In the genomic region with DNA sequence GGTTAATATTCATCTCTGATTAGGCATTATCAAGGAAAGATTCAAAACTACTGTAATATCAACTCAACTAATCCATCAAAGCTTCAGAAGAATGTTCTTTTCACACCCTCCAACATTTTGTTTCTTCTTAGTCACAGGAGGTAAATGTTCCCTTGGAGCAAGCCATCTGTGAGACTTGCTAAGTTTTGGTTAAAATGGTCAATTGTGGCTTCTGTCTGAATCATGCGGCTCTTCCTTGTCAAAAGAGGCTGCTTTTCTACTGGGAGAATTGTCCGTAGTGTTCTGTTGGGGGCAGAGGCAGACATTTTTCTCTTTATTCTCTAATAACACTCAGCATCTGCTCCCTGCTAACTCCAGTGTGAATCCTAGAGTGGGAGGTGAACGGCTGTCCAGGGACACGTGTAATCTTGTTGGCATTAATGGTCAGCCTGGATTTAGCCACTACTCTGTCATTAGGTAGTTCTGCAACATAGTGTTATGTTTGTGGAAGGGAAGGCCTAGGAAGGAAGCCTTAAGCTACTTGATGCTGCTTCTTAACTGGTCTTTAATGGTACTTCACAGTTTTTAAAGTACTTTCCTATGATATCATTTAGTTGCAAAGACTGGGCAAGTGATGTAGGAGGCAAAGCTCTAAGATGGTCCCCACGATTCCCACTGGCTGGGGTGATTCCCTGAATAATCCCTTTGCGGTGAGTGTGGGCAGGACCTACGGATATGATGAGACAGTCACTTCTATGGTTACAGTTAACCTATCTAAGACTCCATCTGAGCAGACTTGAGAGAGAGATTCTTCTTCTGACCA, we compare ENCODE assay signal across 14 cellular contexts. TPM values are rescaled to one million over a fixed set of nuclear protein-coding genes. Genes with fewer than 3 reads are reported as not detected.
DNase-seq lines count a peak whose midpoint lies in the region; ATAC-seq and TF ChIP-seq lines count a peak whose summit lies in the region.
"Had no signal": no experiment of that assay in that cellular context is flagged by ENCODE, and none has a peak within 500 bp of the region (broad histone marks: within the 10 kb centered on the region; RNA-seq: fewer than 3 reads in every experiment).

No MANE protein-coding gene starts in this region.

- H3K4ac ChIP-seq in trophoblast cell (ENCODE audit: low read depth, low read length), result no peak overlapping the region

- H3K14ac ChIP-seq in trophoblast cell (ENCODE audit: low read length), result peak overlapping the region; percentile 34

- no peak overlapping the region for H2BK12ac ChIP-seq in trophoblast cell (ENCODE audit: low read length)

- peaks cover 5% of the 10 kb centered on the region for H3K79me1 ChIP-seq in trophoblast cell (ENCODE audit: low read length)

- DNase-seq in GM23248, result no peak
- peak; percentile 47 for DNase-seq in NCI-H2227 treated with DMSO at 0.1 percent for 48 hours (lab: John Stamatoyannopoulos, UW)
- peak; percentile 58 for DNase-seq in fibroblast of mammary gland (ENCODE audit: low read depth)
- no peak for DNase-seq in trophoblast cell
- DNase-seq in upper lobe of right lung, result no peak
- DNase-seq in DMS 273 (lab: John Stamatoyannopoulos, UW; ENCODE audit: unreplicated experiment), result no peak
- DNase-seq in NCI-H510A treated with DMSO at 0.1 percent for 48 hours (lab: John Stamatoyannopoulos, UW), result no peak
- DNase-seq: DMS79, NCI-H1048, NCI-H146, NCI-H510A had no signal

- in situ Hi-C loops in GM23248 (cut with MboI), result no loop called here

- H3K27me3 ChIP-seq in GM23248 (replicated peaks; ENCODE audit: insufficient read depth) (no peaks in the 10 kb centered on the region), trophoblast cell (ENCODE audit: insufficient read depth, low read length) (no peaks in the 10 kb centered on the region), upper lobe of right lung (no peaks in the 10 kb centered on the region)

- no peak overlapping the region for H3K18ac ChIP-seq in trophoblast cell (ENCODE audit: low read length)

- ATAC-seq in upper lobe of right lung, result no peak
- no peak for ATAC-seq in GM21360 (IDR thresholded peaks at IDR 0.05; ENCODE audit: unreplicated experiment)
- ATAC-seq: K562 had no signal

- H4K91ac ChIP-seq in trophoblast cell (ENCODE audit: low read depth, low read length), result no peak overlapping the region

- no peaks in the 10 kb centered on the region for H3K79me2 ChIP-seq in GM23248 (ENCODE audit: insufficient read depth)
- no peaks in the 10 kb centered on the region for H3K79me2 ChIP-seq in trophoblast cell (ENCODE audit: control insufficient read depth, insufficient read depth, low read length, poor library complexity)

- no peaks in the 10 kb centered on the region for H3K9me3 ChIP-seq in GM23248 (ENCODE audit: low read depth)
- no peaks in the 10 kb centered on the region for H3K9me3 ChIP-seq in trophoblast cell (ENCODE audit: insufficient read depth, low read depth, low read length)
- no peaks in the 10 kb centered on the region for H3K9me3 ChIP-seq in upper lobe of right lung

- H3F3A ChIP-seq in GM23248 (ENCODE audit: insufficient read depth), result peaks cover 13% of the 10 kb centered on the region

- intact Hi-C loops in upper lobe of right lung (cut with DNase I), result no loop called here

- no peak overlapping the region for H3K4me2 ChIP-seq in GM23248 (ENCODE audit: unreplicated experiment)
- H3K4me2 ChIP-seq in trophoblast cell (ENCODE audit: low read length), result no peak overlapping the region

- 81 to 83% methylated on average over 7 of the region's 7 CpGs for WGBS in GM23248 (ENCODE audit: low coverage in 1 of 2, low lambda C conversion rate in 2 of 2, missing lambda C conversion rate in 2 of 2), 2 experiments
- WGBS in trophoblast cell (ENCODE audit: extremely low coverage, insufficient coverage, insufficient read length), result no CpG with 5 or more reads among the region's 7 CpGs

- no peak overlapping the region for H2BK5ac ChIP-seq in trophoblast cell (ENCODE audit: low read depth, low read length, poor library complexity)

- H3K36me3 ChIP-seq in GM23248 (ENCODE audit: low read depth) (no peaks in the 10 kb centered on the region), trophoblast cell (ENCODE audit: control insufficient read depth in 1 of 2, insufficient read depth in 2 of 2, low read length in 2 of 2) (no peaks in the 10 kb centered on the region), upper lobe of right lung (peaks cover 48% of the 10 kb centered on the region)

- H3K27ac ChIP-seq in GM23248 (no peak overlapping the region), trophoblast cell (ENCODE audit: low read depth, low read length) (no peak overlapping the region), upper lobe of right lung (no peak overlapping the region)

- H2BK120ac ChIP-seq in trophoblast cell (ENCODE audit: insufficient read depth, low read length, poor library complexity), result no peak overlapping the region

- H4K20me1 ChIP-seq in GM23248 (ENCODE audit: insufficient read depth), result no peaks in the 10 kb centered on the region

- no peak overlapping the region for H3K9ac ChIP-seq in GM23248
- no peak overlapping the region for H3K9ac ChIP-seq in trophoblast cell (ENCODE audit: low read length)

- peaks cover 19% of the 10 kb centered on the region for H3K4me1 ChIP-seq in GM23248 (ENCODE audit: insufficient read depth)
- peaks cover 4 to 8% of the 10 kb centered on the region in 2 experiments for H3K4me1 ChIP-seq in trophoblast cell (ENCODE audit: control insufficient read depth in 1 of 2, insufficient read depth in 2 of 2, low read length in 2 of 2)
- peaks cover 13% of the 10 kb centered on the region for H3K4me1 ChIP-seq in upper lobe of right lung

- no peak overlapping the region for H2AK5ac ChIP-seq in trophoblast cell (ENCODE audit: low read length)

- H4K8ac ChIP-seq in trophoblast cell (ENCODE audit: low read depth, low read length), result no peak overlapping the region

- no peak overlapping the region for H3K23ac ChIP-seq in trophoblast cell (ENCODE audit: low read length)

- H3K9me2 ChIP-seq in GM23248 (ENCODE audit: insufficient read depth), result no peaks in the 10 kb centered on the region

- 0 out of 2 replicates have a peak overlapping the region, but pooled peaks have one; percentile 31 for H2AFZ ChIP-seq in GM23248
- no peak overlapping the region for H2AFZ ChIP-seq in trophoblast cell (ENCODE audit: insufficient read depth, low read length, poor library complexity)

- H3K4me3 ChIP-seq in GM23248 (no peak overlapping the region), fibroblast of mammary gland (ENCODE audit: control insufficient read depth, low read depth, low read length) (no peak overlapping the region), trophoblast cell (ENCODE audit: low read depth, low read length) (no peak overlapping the region), upper lobe of right lung (no peak overlapping the region)
- H3K4me3 ChIP-seq: K562 had no signal

- TF ChIP-seq CTCF in fibroblast of mammary gland (conservative IDR thresholded peaks at IDR 0.05; ENCODE audit: control insufficient read depth, insufficient read depth, low read depth, low read length) (no peak), upper lobe of right lung (IDR thresholded peaks at IDR 0.05) (no peak)

- H4K12ac ChIP-seq in trophoblast cell (ENCODE audit: low read depth, low read length), result no peak overlapping the region

RNA-seq across cellular contexts. Expression of gene FAP, which starts 22.6 kb away (rescaled TPM):
- total RNA-seq in GM23248 (2014; rRNA removed; shearing (Covaris generic)), result 243 and 269 TPM in 2 replicates
- polyA plus RNA-seq in GM23248 (2016; fragmentation: Nextera tagmentation; extraction: Ambion mirVana), result 198 and 200 TPM in 2 replicates
- polyA plus RNA-seq in trophoblast cell (2013), result 3.1 and 4.1 TPM in 2 replicates
- total RNA-seq in upper lobe of right lung, result 5.4 TPM
- total RNA-seq: K562 had no signal
- polyA plus RNA-seq: CD14-positive monocyte, K562 had no signal

RNA-seq across cellular contexts. Expression of gene IFIH1, which starts 52.6 kb away (rescaled TPM):
- 1.6 and 2.0 TPM in 2 replicates for total RNA-seq in GM23248 (2014; rRNA removed; shearing (Covaris generic))
- polyA plus RNA-seq in GM23248 (2016; fragmentation: Nextera tagmentation; extraction: Ambion mirVana), result 0.66 and 1.3 TPM in 2 replicates
- 1.3 TPM in 2 replicates for polyA plus RNA-seq in trophoblast cell (2013)
- total RNA-seq in upper lobe of right lung, result 38.1 TPM

Comparison
In these comparisons a context has a peak if more than half of its experiments do, and no peak if none do; other contexts are left out.
1. DNase-seq: peak in NCI-H2227 treated with DMSO at 0.1 percent for 48 hours (single experiment) and fibroblast of mammary gland (single experiment); none in GM23248 (single experiment), trophoblast cell (0 of 2), upper lobe of right lung (single experiment), DMS 273 (single experiment) and NCI-H510A treated with DMSO at 0.1 percent for 48 hours (single experiment).
2. RNA of gene FAP, which starts 22.6 kb away (total RNA-seq): 243 to 269 TPM in GM23248; 5.4 TPM in upper lobe of right lung (single experiment); every median in the first group is over 10 times any median in the second.
3. RNA of gene IFIH1, which starts 52.6 kb away (total RNA-seq): 38.1 TPM in upper lobe of right lung (single experiment); 1.6 to 2.0 TPM in GM23248; every median in the first group is over 10 times any median in the second.